Comparison of ENCODE assay signal across 28 cellular contexts in genomic region chr4:1353186-1354055, GRCh38. TPM values are rescaled to one million over a fixed set of nuclear protein-coding genes. Genes with fewer than 3 reads are reported as not detected.
A peak's percentile ranks its signal among the peaks of the same experiment; 100 is the strongest.
DNase-seq lines count a peak whose midpoint lies in the region; ATAC-seq, FAIRE-seq and TF ChIP-seq lines count a peak whose summit lies in the region.
"Had no signal": no experiment of that assay in that cellular context is flagged by ENCODE, and none has a peak within 500 bp of the region (broad histone marks: within the 10 kb centered on the region; RNA-seq: fewer than 3 reads in every experiment).

No MANE protein-coding gene starts in this region.

- no peak overlapping the region for H2BK15ac ChIP-seq in neuronal stem cell (ENCODE audit: low read length)

- no peak overlapping the region for H3K23ac ChIP-seq in neuronal stem cell (ENCODE audit: low read depth, low read length, poor library complexity)

- no peak overlapping the region for H3K14ac ChIP-seq in neuronal stem cell (ENCODE audit: low read length)

- SMC1A ChIA-PET in GM12878 (lab: Charles Lee; ENCODE audit: uncharacterized antibody, unreplicated experiment), result interaction anchor here (1.0 to 1.7 kb wide), 3 partner anchors 67 to 237 kb away, joined by 3 to 4 read pairs (median 4); no protein-coding TSS in a partner anchor

- intact Hi-C loops in HepG2 (cut with micrococcal nuclease; ENCODE audit: unreplicated experiment), result no loop called here
- intact Hi-C loops in right lobe of liver (cut with DNase I), result loop anchor here (5.0 to 10.0 kb wide), 3 partner anchors 161 to 274 kb away; no protein-coding TSS in a partner anchor
- intact Hi-C loops in GM12878 (cut with micrococcal nuclease; ENCODE audit: unreplicated experiment), result no loop called here

- no peak overlapping the region for H4K8ac ChIP-seq in neuronal stem cell (ENCODE audit: low read depth, low read length)

- RAD21 ChIA-PET in GM12878 (lab: Charles Lee; ENCODE audit: unreplicated experiment), result interaction anchor here (0.8 kb wide), 1 partner anchor 216 kb away, joined by 3 read pairs; no protein-coding TSS in a partner anchor

- TF ChIP-seq EP300 in HepG2 (IDR thresholded peaks at IDR 0.05; ENCODE audit: low read depth in 2 of 2, low read length in 2 of 2) (no peak), HepG2 (CRISPR knock-in tag; IDR thresholded peaks at IDR 0.05; ENCODE audit: borderline replicate concordance) (no peak), GM12878 (IDR thresholded peaks at IDR 0.05; ENCODE audit: borderline replicate concordance in 1 of 2, control insufficient read depth in 1 of 2, low read depth in 2 of 2, low read length in 2 of 2) (no peak)

- POLR2A ChIA-PET in HepG2 (lab: Yijun Ruan, JAX), result no interaction called here
- POLR2A ChIA-PET in GM12878 (lab: Charles Lee), result no interaction called here

- H3K36me3 ChIP-seq in HepG2 (replicated peaks in 1 of 2; ENCODE audit: control insufficient read depth in 1 of 2, insufficient read depth in 2 of 2, low read length in 2 of 2), result peaks cover 11 to 21% of the 10 kb centered on the region in 2 experiments; a peak in 4 of 5 replicates
- peaks cover 0 to 24% (median 3%) of the 10 kb centered on the region in 4 donors for H3K36me3 ChIP-seq in right lobe of liver
- H3K36me3 ChIP-seq in GM12878 (ENCODE audit: control insufficient read depth in 2 of 2, insufficient read depth in 2 of 2, low read length in 1 of 2), result peaks cover 0 to 3% of the 10 kb centered on the region in 2 experiments; a peak in 2 of 4 replicates
- peaks cover 15 to 64% of the 10 kb centered on the region in 2 donors for H3K36me3 ChIP-seq in neuronal stem cell (replicated peaks in 1 of 2; ENCODE audit: control insufficient read depth in 2 of 2, insufficient read depth in 2 of 2, low read length in 2 of 2)

- H3K27me3 ChIP-seq in HepG2 (ENCODE audit: control insufficient read depth in 1 of 2, insufficient read depth in 2 of 2, low read length in 2 of 2) (no peaks in the 10 kb centered on the region), right lobe of liver (no peaks in the 10 kb centered on the region), GM12878 (replicated peaks in 1 of 2; ENCODE audit: control insufficient read depth in 2 of 2, insufficient read depth in 2 of 2, low read length in 1 of 2) (no peaks in the 10 kb centered on the region), neuronal stem cell (ENCODE audit: control insufficient read depth in 3 of 3, insufficient read depth in 3 of 3, low read depth in 1 of 3, low read length in 3 of 3) (no peaks in the 10 kb centered on the region)
- H3K27me3 ChIP-seq: BE2C; BLaER1 treated with 17β-estradiol and CSF1 and Interleukin-3, amounts not matched to agents 10 nM and 100 nM had no signal

- H3K27ac ChIP-seq in HepG2 (ENCODE audit: extremely low read length, insufficient read depth, low read length) (no peak overlapping the region), right lobe of liver (no peak overlapping the region), GM12878 (ENCODE audit: control insufficient read depth, insufficient read depth) (no peak overlapping the region), neuronal stem cell (replicated peaks; ENCODE audit: low read length) (no peak overlapping the region)
- H3K27ac ChIP-seq: A549; BLaER1 treated with 17β-estradiol and CSF1 and Interleukin-3, amounts not matched to agents 10 nM and 100 nM; GM23248 had no signal

- H2BK5ac ChIP-seq in neuronal stem cell (ENCODE audit: low read length), result peak overlapping the region; percentile 53

- H3K9ac ChIP-seq in HepG2 (ENCODE audit: insufficient read depth, low read depth, low read length) (no peak overlapping the region), GM12878 (ENCODE audit: control insufficient read depth, insufficient read depth, low read length) (no peak overlapping the region), neuronal stem cell (ENCODE audit: low read depth, low read length, poor library complexity) (no peak overlapping the region)
- H3K9ac ChIP-seq: GM23248 had no signal

- CTCF ChIA-PET in HepG2 (lab: Yijun Ruan, JAX; ENCODE audit: low intra/inter-chr PET ratio, low total read pairs) (no interaction called here), GM12878 (lab: Yijun Ruan, JAX) (interaction anchor here (1.0 to 2.0 kb wide), 3 partner anchors 106 to 226 kb away, joined by 3 to 17 read pairs (median 4); no protein-coding TSS in a partner anchor)

- in situ Hi-C loops in HepG2 (cut with HindIII; ENCODE audit: extremely low pct_ligation_motif_present, low pct_unique_long_range_greater_than_20kb), result loop anchor here (5.0 to 10.0 kb wide), 3 partner anchors 161 to 274 kb away; no protein-coding TSS in a partner anchor
- in situ Hi-C loops in GM12878 (cut with MboI), result loop anchor here (5.0 kb wide), 3 partner anchors 101 to 346 kb away; no protein-coding TSS in a partner anchor

- H2AFZ ChIP-seq in HepG2 (ENCODE audit: low read length), result no peak overlapping the region
- H2AFZ ChIP-seq in GM12878 (ENCODE audit: control insufficient read depth, low read depth, low read length), result no peak overlapping the region
- no peak overlapping the region for H2AFZ ChIP-seq in neuronal stem cell (ENCODE audit: low read length)
- H2AFZ ChIP-seq: GM23248 had no signal

- BruUV-seq in HepG2 (replicated peaks; lab: Mats Ljungman, UMichigan) (no TSS peak), GM12878 (replicated peaks; lab: Mats Ljungman, UMichigan) (no TSS peak)

- DNase-seq in HepG2 (ENCODE audit: low spot score), result no peak
- no peak for DNase-seq in right lobe of liver
- no peak for DNase-seq in GM12878 (ENCODE audit: low read depth, low spot score)
- DNase-seq in neuronal stem cell (ENCODE audit: low spot score), result no peak
- DNase-seq: 8988T; ACHN; AML-193; BE2C; CD8-positive, alpha-beta memory T cell; DMS 273 treated with DMSO at 0.1 percent for 48 hours; DMS79; EL; GDM1; GM23248; H9; HFFc6 had no signal

- no peak overlapping the region for H4K91ac ChIP-seq in neuronal stem cell (ENCODE audit: low read depth, low read length, poor library complexity)

- no peak overlapping the region for H2AK5ac ChIP-seq in neuronal stem cell (ENCODE audit: low read depth, low read length)

- TF ChIP-seq CTCF in HepG2 (CRISPR knock-in tag; IDR thresholded peaks at IDR 0.05), result no peak
- TF ChIP-seq CTCF in right lobe of liver (IDR thresholded peaks at IDR 0.05), result no peak
- TF ChIP-seq CTCF in GM12878 (IDR thresholded peaks at IDR 0.05 in 2 of 3, conservative IDR thresholded peaks at IDR 0.05 in 1 of 3; ENCODE audit: control insufficient read depth in 2 of 3, extremely low read depth in 1 of 3, insufficient read depth in 1 of 3, low read depth in 3 of 3, low read length in 3 of 3), result no peak

- H3K79me1 ChIP-seq in neuronal stem cell (ENCODE audit: low read depth, low read length), result peaks cover 13% of the 10 kb centered on the region

- H2BK120ac ChIP-seq in neuronal stem cell (ENCODE audit: low read depth, low read length), result no peak overlapping the region

- no peak for FAIRE-seq in HepG2 (lab: Jason Lieb, UNC)
- no peak for FAIRE-seq in GM12878 (lab: Jason Lieb, UNC)
- FAIRE-seq: A549, D721Med, GM12891, GM19239, H1 had no signal

- peak overlapping the region; percentile 10 for H2BK12ac ChIP-seq in neuronal stem cell (ENCODE audit: low read length)

- H3K9me3 ChIP-seq in HepG2 (ENCODE audit: low read length) (no peaks in the 10 kb centered on the region), right lobe of liver (no peaks in the 10 kb centered on the region), GM12878 (replicated peaks; ENCODE audit: control insufficient read depth, insufficient read depth, low read length) (no peaks in the 10 kb centered on the region), neuronal stem cell (replicated peaks in 1 of 2; ENCODE audit: control insufficient read depth in 2 of 2, insufficient read depth in 1 of 2, low read depth in 1 of 2, low read length in 2 of 2) (no peaks in the 10 kb centered on the region)
- H3K9me3 ChIP-seq: A549; BE2C; BLaER1 treated with 17β-estradiol and CSF1 and Interleukin-3, amounts not matched to agents 10 nM and 100 nM had no signal

- peaks cover 14% of the 10 kb centered on the region for H3K4me1 ChIP-seq in HepG2 (ENCODE audit: insufficient read depth, low read length)
- H3K4me1 ChIP-seq in right lobe of liver, result peaks cover 0 to 4% (median 1%) of the 10 kb centered on the region in 4 donors
- H3K4me1 ChIP-seq in GM12878 (ENCODE audit: control insufficient read depth, insufficient read depth, low read length), result peaks cover 3% of the 10 kb centered on the region
- H3K4me1 ChIP-seq in neuronal stem cell (ENCODE audit: control insufficient read depth in 2 of 2, insufficient read depth in 1 of 2, low read depth in 1 of 2, low read length in 2 of 2), result peaks cover 0 to 2% of the 10 kb centered on the region in 2 donors
- H3K4me1 ChIP-seq: BE2C had no signal

- no peak overlapping the region for H3K4me3 ChIP-seq in HepG2 (replicated peaks in 1 of 3; ENCODE audit: insufficient read depth in 1 of 3, low read depth in 2 of 3, low read length in 3 of 3)
- no peak overlapping the region for H3K4me3 ChIP-seq in right lobe of liver
- no peak overlapping the region for H3K4me3 ChIP-seq in GM12878
- H3K4me3 ChIP-seq in neuronal stem cell (ENCODE audit: low read length in 2 of 2), result no peak overlapping the region
- H3K4me3 ChIP-seq: A549; BLaER1 treated with 17β-estradiol and CSF1 and Interleukin-3, amounts not matched to agents 10 nM and 100 nM; GM23248 had no signal

- H3K79me2 ChIP-seq in HepG2 (ENCODE audit: insufficient read depth, low read length) (peaks cover 4% of the 10 kb centered on the region), GM12878 (ENCODE audit: control insufficient read depth, insufficient read depth, low read length) (no peaks in the 10 kb centered on the region; the same call in 1 of the 2 replicates)

- no peak overlapping the region for H3K4ac ChIP-seq in neuronal stem cell (ENCODE audit: low read length)

- WGBS in HepG2 (ENCODE audit: low lambda C conversion rate), result 97% methylated on average over 6 of the region's 30 CpGs
- 75% methylated on average over 2 of the region's 30 CpGs for WGBS in right lobe of liver (ENCODE audit: insufficient coverage, low coverage, low lambda C conversion rate, missing lambda C conversion rate)
- 87% methylated on average over 28 of the region's 30 CpGs for WGBS in GM12878 (ENCODE audit: insufficient coverage, insufficient replicate concordance, low lambda C conversion rate, missing lambda C conversion rate)
- WGBS in neuronal stem cell (ENCODE audit: extremely low coverage in 2 of 2, insufficient read length in 2 of 2, insufficient replicate concordance in 1 of 2), 2 donors, result no CpG with 5 or more reads among the region's 30 CpGs

- no peak for ATAC-seq in HepG2
- ATAC-seq in right lobe of liver, result no peak
- ATAC-seq in GM12878, result no peak
- no peak for ATAC-seq in HG03280 (IDR thresholded peaks at IDR 0.05; ENCODE audit: unreplicated experiment)
- ATAC-seq in esophagus mucosa, result no peak
- no peak for ATAC-seq in GM18870 (IDR thresholded peaks at IDR 0.05; ENCODE audit: unreplicated experiment)
- ATAC-seq: A549, HCT116 had no signal

- H3K18ac ChIP-seq in neuronal stem cell (ENCODE audit: low read length), result no peak overlapping the region

- no peaks in the 10 kb centered on the region for H4K20me1 ChIP-seq in HepG2 (ENCODE audit: insufficient read depth, low read length)
- H4K20me1 ChIP-seq in GM12878 (ENCODE audit: control insufficient read depth, insufficient read depth), result no peaks in the 10 kb centered on the region

- H3K4me2 ChIP-seq in HepG2 (ENCODE audit: low read depth, low read length), result no peak overlapping the region
- H3K4me2 ChIP-seq in GM12878 (ENCODE audit: control insufficient read depth, insufficient read depth), result no peak overlapping the region
- H3K4me2 ChIP-seq in neuronal stem cell (ENCODE audit: insufficient read depth, low read length, poor library complexity, severe bottlenecking), result no peak overlapping the region
- H3K4me2 ChIP-seq: A549; BLaER1 treated with 17β-estradiol and CSF1 and Interleukin-3, amounts not matched to agents 10 nM and 100 nM had no signal

- TF ChIP-seq RAD21 in HepG2 (CRISPR knock-in tag; IDR thresholded peaks at IDR 0.05) (no peak), GM12878 (IDR thresholded peaks at IDR 0.05; ENCODE audit: insufficient read depth, low read depth, low read length) (no peak)

- TF ChIP-seq POLR2A in HepG2 (IDR thresholded peaks at IDR 0.05; ENCODE audit: insufficient read depth in 1 of 2, low read depth in 2 of 2, low read length in 2 of 2), result no peak
- TF ChIP-seq POLR2A in right lobe of liver (IDR thresholded peaks at IDR 0.05), result no peak
- TF ChIP-seq POLR2A in GM12878 (IDR thresholded peaks at IDR 0.05; ENCODE audit: low read depth, low read length), result 0 out of 2 replicates have a peak, but pooled peaks have one; percentile 17

RNA-seq across cellular contexts. Expression of gene UVSSA, which starts 6.4 kb away (rescaled TPM):
- total RNA-seq in HepG2 (2016; rRNA removed; fragmentation: Illumina TruSeq; extraction: Trizol) (4.6 and 4.8 TPM in 2 replicates), right lobe of liver (10 to 100 TPM in 3 of 6 experiments, 1 to 10 TPM in 3; 9.1 to 14.5 (median 11.3) TPM), GM12878 (2014; rRNA removed) (5.1 and 5.3 TPM in 2 replicates), GM12878 (2014; rRNA removed; fragmentation: Illumina TruSeq; extraction: Trizol) (2.6 and 3.1 TPM in 2 replicates), GM12878 (2021) (14.2 and 16.8 TPM in 2 replicates), esophagus mucosa (11.0 TPM)
- total RNA-seq in HepG2 (2016; cell fraction: cytosol; rRNA removed; fragmentation: Illumina TruSeq; extraction: Trizol; ENCODE audit: low read depth), result 2.3 and 4.1 TPM in 2 replicates
- total RNA-seq in HepG2 (2016; cell fraction: insoluble cytoplasmic fraction; rRNA removed; fragmentation: Illumina TruSeq; extraction: Trizol), result 3.7 and 4.7 TPM in 2 replicates
- total RNA-seq in HepG2 (2016; cell fraction: membrane; rRNA removed; fragmentation: Illumina TruSeq; extraction: Trizol), result 2.9 and 3.9 TPM in 2 replicates
- total RNA-seq in HepG2 (2016; cell fraction: nucleus; rRNA removed; fragmentation: Illumina TruSeq; extraction: Trizol), result 6.9 and 7.1 TPM in 2 replicates
- polyA plus RNA-seq in HepG2 (2011; rRNA removed) (8.4 and 8.6 TPM in 2 replicates), GM12878 (2011; rRNA removed) (3.2 and 3.7 TPM in 2 replicates), GM12878 (2014; fragmentation: Illumina TruSeq; extraction: Trizol) (2.7 and 3.6 TPM in 2 replicates), GM12878 (2014; fragmentation: Nextera tagmentation; extraction: Ambion mirVana) (under 1 TPM; 0.34 to 0.82 TPM), GM12878 (2014; rRNA removed) (8.5 and 11.7 TPM in 2 replicates), GM12878 (2016; fragmentation: Nextera tagmentation; extraction: Ambion mirVana) (1 to 10 TPM; 3.4 to 3.6 TPM)
- 3.0 and 4.1 TPM in 2 replicates for polyA plus RNA-seq in HepG2 (2011; cell fraction: cytosol; rRNA removed)
- 80.9 and 90.3 TPM in 2 replicates for polyA plus RNA-seq in HepG2 (2011; cell fraction: nucleus; rRNA removed)
- polyA plus RNA-seq in HepG2 (2012), result 7.1 and 7.7 TPM in 2 replicates
- 0.16 and 0.25 TPM in 2 replicates for polyA plus RNA-seq in HepG2 (2016; cell fraction: cytosol; fragmentation: Illumina TruSeq; extraction: Trizol; ENCODE audit: low read depth)
- polyA plus RNA-seq in HepG2 (2016; cell fraction: insoluble cytoplasmic fraction; fragmentation: Illumina TruSeq; extraction: Trizol; ENCODE audit: low read depth), result 3.8 and 4.8 TPM in 2 replicates
- 0.59 and 0.60 TPM in 2 replicates for polyA plus RNA-seq in HepG2 (2016; cell fraction: membrane; fragmentation: Illumina TruSeq; extraction: Trizol; ENCODE audit: low read depth)
- polyA plus RNA-seq in HepG2 (2016; cell fraction: nucleus; fragmentation: Illumina TruSeq; extraction: Trizol; ENCODE audit: insufficient read depth, low read depth), result 29.2 and 29.8 TPM in 2 replicates
- polyA minus RNA-seq in HepG2 (2011; rRNA and poly(A)+ RNA removed; ENCODE audit: low replicate concordance), result 3.9 and 14.3 TPM in 2 replicates
- polyA minus RNA-seq in HepG2 (2011; cell fraction: cytosol; rRNA and poly(A)+ RNA removed), result 3.6 and 4.4 TPM in 2 replicates
- polyA minus RNA-seq in HepG2 (2011; cell fraction: nucleus; rRNA and poly(A)+ RNA removed), result 18.8 and 20.2 TPM in 2 replicates
- 61.4 and 76.6 TPM in 2 replicates for total RNA-seq in GM12878 (2013; cell fraction: nucleolus; rRNA removed)
- 4.5 TPM for polyA plus RNA-seq in GM12878 (2011; ENCODE audit: low read depth)
- 3.4 and 4.5 TPM in 2 replicates for polyA plus RNA-seq in GM12878 (2011; cell fraction: cytosol; rRNA removed)
- 51.4 and 66.4 TPM in 2 replicates for polyA plus RNA-seq in GM12878 (2011; cell fraction: nucleus; rRNA removed)
- polyA plus RNA-seq in GM12878 (2012), result 8.3 and 8.5 TPM in 2 replicates
- polyA minus RNA-seq in GM12878 (2011; rRNA and poly(A)+ RNA removed), result 2.9 and 4.9 TPM in 2 replicates
- polyA minus RNA-seq in GM12878 (2011; cell fraction: cytosol; rRNA and poly(A)+ RNA removed), result 1.5 and 3.3 TPM in 2 replicates
- polyA minus RNA-seq in GM12878 (2011; cell fraction: nucleus; rRNA and poly(A)+ RNA removed), result 9.3 and 15.8 TPM in 2 replicates
- polyA plus RNA-seq in neuronal stem cell (2013, experiment 1 of 2), result 8.6 TPM
- 8.7 TPM for polyA plus RNA-seq in neuronal stem cell (2013, experiment 2 of 2)

RNA-seq across cellular contexts. Expression of gene NKX1-1, which starts 52.8 kb away (rescaled TPM):
- total RNA-seq in HepG2 (2016; rRNA removed; fragmentation: Illumina TruSeq; extraction: Trizol) (not detected in 2 replicates), right lobe of liver (not detected), GM12878 (2014; rRNA removed) (not detected in 2 replicates), GM12878 (2014; rRNA removed; fragmentation: Illumina TruSeq; extraction: Trizol) (not detected in 2 replicates), GM12878 (2021) (not detected in 2 replicates), esophagus mucosa (not detected)
- total RNA-seq in HepG2 (2016; cell fraction: cytosol; rRNA removed; fragmentation: Illumina TruSeq; extraction: Trizol; ENCODE audit: low read depth), result not detected in 2 replicates
- not detected in 2 replicates for total RNA-seq in HepG2 (2016; cell fraction: insoluble cytoplasmic fraction; rRNA removed; fragmentation: Illumina TruSeq; extraction: Trizol)
- not detected in 2 replicates for total RNA-seq in HepG2 (2016; cell fraction: membrane; rRNA removed; fragmentation: Illumina TruSeq; extraction: Trizol)
- not detected in 2 replicates for total RNA-seq in HepG2 (2016; cell fraction: nucleus; rRNA removed; fragmentation: Illumina TruSeq; extraction: Trizol)
- polyA plus RNA-seq in HepG2 (2011; rRNA removed) (not detected in 2 replicates), GM12878 (2011; rRNA removed) (not detected in 2 replicates), GM12878 (2014; fragmentation: Illumina TruSeq; extraction: Trizol) (not detected in 2 replicates), GM12878 (2014; fragmentation: Nextera tagmentation; extraction: Ambion mirVana) (not detected), GM12878 (2014; rRNA removed) (not detected in 2 replicates), GM12878 (2016; fragmentation: Nextera tagmentation; extraction: Ambion mirVana) (not detected)
- polyA plus RNA-seq in HepG2 (2011; cell fraction: cytosol; rRNA removed), result not detected in 2 replicates
- polyA plus RNA-seq in HepG2 (2011; cell fraction: nucleus; rRNA removed), result not detected in 2 replicates
- not detected in 2 replicates for polyA plus RNA-seq in HepG2 (2012)
- polyA plus RNA-seq in HepG2 (2016; cell fraction: cytosol; fragmentation: Illumina TruSeq; extraction: Trizol; ENCODE audit: low read depth), result not detected in 2 replicates
- not detected in 2 replicates for polyA plus RNA-seq in HepG2 (2016; cell fraction: insoluble cytoplasmic fraction; fragmentation: Illumina TruSeq; extraction: Trizol; ENCODE audit: low read depth)
- polyA plus RNA-seq in HepG2 (2016; cell fraction: membrane; fragmentation: Illumina TruSeq; extraction: Trizol; ENCODE audit: low read depth), result not detected in 2 replicates
- polyA plus RNA-seq in HepG2 (2016; cell fraction: nucleus; fragmentation: Illumina TruSeq; extraction: Trizol; ENCODE audit: insufficient read depth, low read depth), result not detected in 2 replicates
- polyA minus RNA-seq in HepG2 (2011; rRNA and poly(A)+ RNA removed; ENCODE audit: low replicate concordance), result not detected in 2 replicates
- polyA minus RNA-seq in HepG2 (2011; cell fraction: cytosol; rRNA and poly(A)+ RNA removed), result not detected in 2 replicates
- not detected in 2 replicates for polyA minus RNA-seq in HepG2 (2011; cell fraction: nucleus; rRNA and poly(A)+ RNA removed)
- not detected in 2 replicates for total RNA-seq in GM12878 (2013; cell fraction: nucleolus; rRNA removed)
- polyA plus RNA-seq in GM12878 (2011; ENCODE audit: low read depth), result not detected
- polyA plus RNA-seq in GM12878 (2011; cell fraction: cytosol; rRNA removed), result not detected in 2 replicates
- not detected in 2 replicates for polyA plus RNA-seq in GM12878 (2011; cell fraction: nucleus; rRNA removed)
- polyA plus RNA-seq in GM12878 (2012), result not detected in 2 replicates
- not detected in 2 replicates for polyA minus RNA-seq in GM12878 (2011; rRNA and poly(A)+ RNA removed)
- polyA minus RNA-seq in GM12878 (2011; cell fraction: cytosol; rRNA and poly(A)+ RNA removed), result not detected in 2 replicates
- not detected in 2 replicates for polyA minus RNA-seq in GM12878 (2011; cell fraction: nucleus; rRNA and poly(A)+ RNA removed)
- polyA plus RNA-seq in neuronal stem cell (2013, experiment 1 of 2), result not detected
- polyA plus RNA-seq in neuronal stem cell (2013, experiment 2 of 2), result not detected
- total RNA-seq: CD4-positive, alpha-beta T cell; CD8-positive, alpha-beta memory T cell; GM23248; H1; H9; HFFc6 had no signal
- polyA plus RNA-seq: A549; CD14-positive monocyte; CD8-positive, alpha-beta memory T cell; GM23248; H1 had no signal

Comparison
In these comparisons a context has a peak if more than half of its experiments do, and no peak if none do; other contexts are left out.
1. intact Hi-C loops: an anchor here in right lobe of liver (5.0 to 10.0 kb wide); none called in HepG2 and GM12878.
2. Of the 75 proteins assayed by ChIP-seq in both HepG2 and GM12878: peak only in HepG2: ZBTB33; only in GM12878: POLR2A; in both: none; in neither: 73.